4 cellular contexts compared by ENCODE assay signal in genomic region chr10:122261584-122261983, GRCh38.
TF ChIP-seq lines count a peak whose summit lies in the region.

No MANE protein-coding gene starts in this region.

TF ChIP-seq in A549, 52 proteins besides CTCF, POLR2A, EP300 and RAD21:
- no peak for TF ChIP-seq CEBPB (IDR thresholded peaks at IDR 0.05)
- TF ChIP-seq KDM1A (IDR thresholded peaks at IDR 0.05; ENCODE audit: low read depth) = peak; percentile 89
- TF ChIP-seq NPAS2 (CRISPR knock-in tag; IDR thresholded peaks at IDR 0.05; ENCODE audit: borderline replicate concordance) = no peak
- peak; percentile 76; the same call in 1 of the 2 replicates for TF ChIP-seq CHD4 (IDR thresholded peaks at IDR 0.05; ENCODE audit: borderline replicate concordance)
- no peak for TF ChIP-seq REST (IDR thresholded peaks at IDR 0.05)
- TF ChIP-seq HDAC2 (IDR thresholded peaks at IDR 0.05) = peak; percentile 65; the same call in 1 of the 2 replicates
- no peak for TF ChIP-seq ZFP36 (IDR thresholded peaks at IDR 0.05; ENCODE audit: borderline replicate concordance, partially characterized antibody)

TF ChIP-seq in HCT116, 20 proteins besides CTCF, POLR2A, EP300 and RAD21:
- peak; percentile 84 for TF ChIP-seq CBX3 (IDR thresholded peaks at IDR 0.05; ENCODE audit: low read depth)
- no peak for TF ChIP-seq ZNF274 (IDR thresholded peaks at IDR 0.05; ENCODE audit: low read depth, low read length)
- TF ChIP-seq TCF7L2 (IDR thresholded peaks at IDR 0.05; ENCODE audit: borderline replicate concordance, extremely low read depth, insufficient read depth, insufficient read length) = no peak

TF ChIP-seq in WTC11, 78 proteins besides CTCF, POLR2A, EP300 and RAD21:
- TF ChIP-seq GTF2I (CRISPR knock-in tag; conservative IDR thresholded peaks at IDR 0.05) (peak; percentile 89), E2F4 (CRISPR knock-in tag; IDR thresholded peaks at IDR 0.05; ENCODE audit: borderline replicate concordance, low read depth) (no peak)
TF ChIP-seq in WTC11: peak in this region for 1.

TF ChIP-seq in H1, 55 proteins besides CTCF, POLR2A, EP300 and RAD21:
- TF ChIP-seq ATF2 (IDR thresholded peaks at IDR 0.05; ENCODE audit: low read length) (no peak), TBP (IDR thresholded peaks at IDR 0.05; ENCODE audit: low read depth, low read length) (no peak), BCL11A (IDR thresholded peaks at IDR 0.05; ENCODE audit: low read depth in 2 of 2, low read length in 2 of 2) (no peak), KDM1A (IDR thresholded peaks at IDR 0.05; ENCODE audit: borderline replicate concordance, low read length) (peak; percentile 63), TAF1 (IDR thresholded peaks at IDR 0.05; ENCODE audit: low read depth, low read length) (no peak), GABPA (IDR thresholded peaks at IDR 0.05; ENCODE audit: borderline replicate concordance, insufficient read depth, low read length) (no peak), EGR1 (IDR thresholded peaks at IDR 0.05; ENCODE audit: borderline replicate concordance, low read depth, low read length) (no peak), BACH1 (IDR thresholded peaks at IDR 0.05; ENCODE audit: low read length) (no peak)
